In the genomic region with DNA sequence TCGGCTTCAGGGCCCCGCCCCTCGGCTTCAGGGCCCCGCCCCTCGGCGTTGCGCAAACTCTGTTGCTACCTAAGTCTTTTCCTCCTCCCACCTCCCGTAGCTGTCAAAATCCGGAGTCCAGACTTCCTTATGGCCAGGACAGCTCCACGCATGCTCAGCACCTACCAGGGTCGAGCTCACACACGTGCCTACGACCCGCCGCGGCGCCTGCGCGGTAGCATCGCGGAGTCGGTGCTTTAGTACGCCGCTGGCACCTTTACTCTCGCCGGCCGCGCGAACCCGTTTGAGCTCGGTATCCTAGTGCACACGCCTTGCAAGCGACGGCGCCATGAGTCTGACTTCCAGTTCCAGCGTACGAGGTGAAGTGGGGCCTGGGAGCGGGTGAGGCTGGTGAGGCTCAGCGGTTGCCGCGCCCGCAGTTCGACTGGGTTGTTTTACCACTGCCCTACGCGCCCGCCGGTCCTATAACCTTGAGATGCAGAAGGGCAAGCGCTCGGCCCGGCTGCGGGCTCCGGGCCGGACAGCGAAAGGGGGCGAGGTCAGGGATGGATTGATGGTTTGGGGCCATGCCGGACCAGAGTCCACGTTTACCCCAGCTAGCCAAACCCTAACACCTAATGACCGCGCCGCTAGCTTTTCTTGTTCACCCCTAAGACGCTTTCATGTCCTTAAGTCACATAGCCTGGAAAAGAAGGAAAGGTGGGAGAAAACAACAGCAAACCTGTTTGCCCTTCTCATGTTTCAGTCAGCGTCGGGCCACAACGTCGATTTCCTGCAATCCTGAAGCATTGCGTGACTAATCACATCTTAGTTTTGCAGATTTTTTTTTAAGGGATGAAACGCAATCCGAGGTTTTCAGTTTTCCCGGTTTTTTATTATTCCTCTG, we compare ENCODE assay signal across 8 cellular contexts. TPM values are rescaled to one million over a fixed set of nuclear protein-coding genes. Genes with fewer than 3 reads are reported as not detected.
DNase-seq lines count a peak whose midpoint lies in the region; ATAC-seq, FAIRE-seq and TF ChIP-seq lines count a peak whose summit lies in the region.

Gene CISD1, plus strand, starts transcription at position 217 of the 886 bp plus-strand sequence. Its CDS starts 112 bp downstream, at position 329.

- intact Hi-C loops in adrenal gland (cut with DNase I) = no loop called here
- intact Hi-C loops in heart left ventricle (cut with DNase I) = loop anchor here in 5 of 10 donors (5.0 to 10.0 kb wide), 4 partner anchors 54 to 116 kb away; partner anchors contain the start of genes UBE2D1 (in 2 of the 5) and TFAM (in 1 of the 5)
- intact Hi-C loops in posterior cingulate gyrus (cut with DNase I) = no loop called here

- peak within 1 kb of the TSS; percentile 93 to 96 (median 94) for H3K27ac ChIP-seq in adrenal gland
- H3K27ac ChIP-seq in heart left ventricle = peak within 1 kb of the TSS; percentile 73 to 96 (median 94)
- peak within 1 kb of the TSS; percentile 98 to 99 (median 99) for H3K27ac ChIP-seq in upper lobe of left lung

- DNase-seq in GM12892 (ENCODE audit: insufficient read length) (peak; percentile 80), NCI-H146 (lab: John Stamatoyannopoulos, UW) (peak; percentile 99), T-helper 1 cell (peak; percentile 91 to 98 (median 92)), adrenal gland (peak; percentile 97 to 99 (median 98)), heart left ventricle (peak; percentile 96 to 98 (median 97)), posterior cingulate gyrus (peak; percentile 89 to 98 (median 92)), upper lobe of left lung (peak; percentile 99)

- peak in 1 of 6 experiments; percentile 5 for TF ChIP-seq CTCF in adrenal gland (IDR thresholded peaks at IDR 0.05)
- TF ChIP-seq CTCF in heart left ventricle (IDR thresholded peaks at IDR 0.05) = no peak
- no peak for TF ChIP-seq CTCF in upper lobe of left lung (IDR thresholded peaks at IDR 0.05)

- no peak for TF ChIP-seq EP300 in upper lobe of left lung (IDR thresholded peaks at IDR 0.05)

- peaks cover 0 to 36% of the 10 kb centered on the region in 2 donors for H3K4me1 ChIP-seq in adrenal gland (replicated peaks in 1 of 2)
- H3K4me1 ChIP-seq in heart left ventricle = peaks cover 0 to 38% (median 20%) of the 10 kb centered on the region in 12 donors
- peaks cover 13 to 34% (median 24%) of the 10 kb centered on the region in 4 donors for H3K4me1 ChIP-seq in upper lobe of left lung

- H3K36me3 ChIP-seq in adrenal gland (replicated peaks in 1 of 2) (no peaks in the 10 kb centered on the region), heart left ventricle (no peaks in the 10 kb centered on the region), upper lobe of left lung (no peaks in the 10 kb centered on the region)

- peak; percentile 98 for FAIRE-seq in GM12892 (lab: Jason Lieb, UNC)

- WGBS in adrenal gland, 4 donors = 0 to 1% (median 0%) methylated on average over 14 to 69 of the region's 69 CpGs
- whole genome bisulfite sequencing in heart left ventricle, 4 donors = 0 to 1% (median 0%) methylated on average over 54 to 69 of the region's 69 CpGs
- WGBS in upper lobe of left lung, 2 donors = 0 to 1% methylated on average over 51 to 55 of the region's 69 CpGs

- ATAC-seq in HG02852 (IDR thresholded peaks at IDR 0.05; ENCODE audit: unreplicated experiment) = peak; percentile 58
- ATAC-seq in heart left ventricle = peak; percentile 90 to 96 (median 94)
- peak; percentile 92 to 97 for ATAC-seq in upper lobe of left lung (ENCODE audit: low FRiP score in 2 of 2)

- TF ChIP-seq POLR2A in GM12892 (IDR thresholded peaks at IDR 0.05; ENCODE audit: low read depth, low read length) (peak; percentile 85), adrenal gland (IDR thresholded peaks at IDR 0.05) (peak; percentile 43 to 88), heart left ventricle (IDR thresholded peaks at IDR 0.05) (peak in 1 of 2 donors; percentile 75), upper lobe of left lung (IDR thresholded peaks at IDR 0.05) (peak in 2 of 4 donors; percentile 57 to 75)

- H3K4me3 ChIP-seq in adrenal gland = peak within 1 kb of the TSS; percentile 35 to 74 (median 58)
- H3K4me3 ChIP-seq in heart left ventricle = peak within 1 kb of the TSS; percentile 49 to 89 (median 80)
- peak within 1 kb of the TSS; percentile 65 to 89 (median 79) for H3K4me3 ChIP-seq in upper lobe of left lung

- H3K27me3 ChIP-seq in adrenal gland (no peaks in the 10 kb centered on the region), heart left ventricle (no peaks in the 10 kb centered on the region), upper lobe of left lung (no peaks in the 10 kb centered on the region)

- H3K9me3 ChIP-seq in adrenal gland (replicated peaks in 1 of 3) (no peaks in the 10 kb centered on the region), heart left ventricle (no peaks in the 10 kb centered on the region), upper lobe of left lung (no peaks in the 10 kb centered on the region)

RNA-seq across cellular contexts. Expression of gene CISD1, which starts in this region (rescaled TPM):
- polyA plus RNA-seq in GM12892 (2012; ENCODE audit: missing spikeins) = 47.6 TPM
- total RNA-seq in adrenal gland (10 to 100 TPM; 11.0 to 63.1 (median 40.4) TPM), heart left ventricle (100 to 1,000 TPM in 8 of 9 donors, 10 to 100 TPM in 1; 73.9 to 179 (median 155) TPM), upper lobe of left lung (10 to 100 TPM in 4 of 6 donors, 1 to 10 TPM in 2; 6.3 to 19.4 (median 13.8) TPM)
- polyA plus RNA-seq in adrenal gland (100 to 1,000 TPM in 1 of 3 donors, 10 to 100 TPM in 2; 10.5 to 138 (median 11.6) TPM), heart left ventricle (10 to 100 TPM; 75.6 to 91.2 TPM)

Comparison
In these comparisons a context has a peak if more than half of its experiments do, and no peak if none do; other contexts are left out.
1. Peak in every context shown above with its lines: DNase-seq, ATAC-seq, H3K4me3 ChIP-seq and H3K27ac ChIP-seq.